Comparison of ENCODE assay signal across 8 cellular contexts in genomic region chr15:28086175-28086703, GRCh38. TPM values are rescaled to one million over a fixed set of nuclear protein-coding genes. Genes with fewer than 3 reads are reported as not detected.
A peak's percentile ranks its signal among the peaks of the same experiment; 100 is the strongest.
DNase-seq lines count a peak whose midpoint lies in the region; ATAC-seq and TF ChIP-seq lines count a peak whose summit lies in the region.

No MANE protein-coding gene starts in this region.

- H3K27ac ChIP-seq in OCI-LY3 (ENCODE audit: low read length) = no peak overlapping the region
- H3K27ac ChIP-seq in left ventricle myocardium inferior (replicated peaks) = no peak overlapping the region

- H3K4me1 ChIP-seq in OCI-LY3 (ENCODE audit: low read length) = no peaks in the 10 kb centered on the region
- H3K4me1 ChIP-seq in left ventricle myocardium inferior = peaks cover 9% of the 10 kb centered on the region

- H3K4me2 ChIP-seq in OCI-LY3 (ENCODE audit: low read length) = peak overlapping the region; percentile 16; the same call in 1 of the 2 replicates

- H3K4me3 ChIP-seq in OCI-LY3 (ENCODE audit: low read length) = no peak overlapping the region
- H3K4me3 ChIP-seq in left ventricle myocardium inferior = no peak overlapping the region

- H2AFZ ChIP-seq in OCI-LY3 (ENCODE audit: low read depth, low read length) = no peak overlapping the region; the same call in 1 of the 2 replicates

- H3K9ac ChIP-seq in OCI-LY3 (ENCODE audit: low read length) = no peak overlapping the region

- ATAC-seq in GM19328 (IDR thresholded peaks at IDR 0.05; ENCODE audit: unreplicated experiment) (peak; percentile 86), HG03159 (IDR thresholded peaks at IDR 0.05; ENCODE audit: unreplicated experiment) (peak; percentile 98)

- intact Hi-C loops in left ventricle myocardium inferior (cut with micrococcal nuclease) = loop anchor here (5.0 kb wide), 1 partner anchor 36 kb away; no protein-coding TSS in a partner anchor

- H3K27me3 ChIP-seq in OCI-LY3 (ENCODE audit: low read depth, low read length) (no peaks in the 10 kb centered on the region), left ventricle myocardium inferior (ENCODE audit: low read depth) (peaks cover 13% of the 10 kb centered on the region)

- no peaks in the 10 kb centered on the region for H4K20me1 ChIP-seq in OCI-LY3 (ENCODE audit: insufficient read depth, low read length)

- no peaks in the 10 kb centered on the region for H3K36me3 ChIP-seq in OCI-LY3 (replicated peaks; ENCODE audit: low read depth, low read length)
- H3K36me3 ChIP-seq in left ventricle myocardium inferior = no peaks in the 10 kb centered on the region

- TF ChIP-seq CTCF in OCI-LY3 (IDR thresholded peaks at IDR 0.05; ENCODE audit: low read depth, low read length) = peak; percentile 70
- TF ChIP-seq CTCF in left ventricle myocardium inferior (IDR thresholded peaks at IDR 0.05; ENCODE audit: borderline replicate concordance) = peak; percentile 85

- DNase-seq in DMS114 treated with DMSO at 0.1 percent for 48 hours (lab: John Stamatoyannopoulos, UW; ENCODE audit: unreplicated experiment) (peak; percentile 13), left ventricle myocardium inferior (no peak), NCI-H187 (lab: John Stamatoyannopoulos, UW) (no peak)
- DNase-seq in activated naive CD4-positive, alpha-beta T cell treated with anti-CD3 and anti-CD28 coated beads, Interleukin-2, amount 50 U/mL, for 16 hours = peak; percentile 48
- peak; percentile 63 for DNase-seq in stimulated activated CD4-positive, alpha-beta T cell treated with anti-CD3 and anti-CD28 coated beads, Interleukin-1b, Interleukin-23, amount 100 ng/mL, for 48 hours

- no peaks in the 10 kb centered on the region for H3K79me2 ChIP-seq in OCI-LY3 (ENCODE audit: low read length)

- H3K9me3 ChIP-seq in OCI-LY3 (ENCODE audit: insufficient read depth, low read length) (no peaks in the 10 kb centered on the region; the same call in 1 of the 2 replicates), left ventricle myocardium inferior (replicated peaks) (peaks cover 18% of the 10 kb centered on the region)

RNA-seq across cellular contexts. Expression of gene OCA2, which starts 12.9 kb away (rescaled TPM):
- total RNA-seq in left ventricle myocardium inferior = not detected

Comparison
In these comparisons a context has a peak if more than half of its experiments do, and no peak if none do; other contexts are left out.
1. DNase-seq: peak in DMS114 treated with DMSO at 0.1 percent for 48 hours (single experiment), activated naive CD4-positive, alpha-beta T cell treated with anti-CD3 and anti-CD28 coated beads, Interleukin-2, amount 50 U/mL, for 16 hours (single experiment) and stimulated activated CD4-positive, alpha-beta T cell treated with anti-CD3 and anti-CD28 coated beads, Interleukin-1b, Interleukin-23, amount 100 ng/mL, for 48 hours (single experiment); none in left ventricle myocardium inferior (single experiment) and NCI-H187 (0 of 2).